In the genomic region with DNA sequence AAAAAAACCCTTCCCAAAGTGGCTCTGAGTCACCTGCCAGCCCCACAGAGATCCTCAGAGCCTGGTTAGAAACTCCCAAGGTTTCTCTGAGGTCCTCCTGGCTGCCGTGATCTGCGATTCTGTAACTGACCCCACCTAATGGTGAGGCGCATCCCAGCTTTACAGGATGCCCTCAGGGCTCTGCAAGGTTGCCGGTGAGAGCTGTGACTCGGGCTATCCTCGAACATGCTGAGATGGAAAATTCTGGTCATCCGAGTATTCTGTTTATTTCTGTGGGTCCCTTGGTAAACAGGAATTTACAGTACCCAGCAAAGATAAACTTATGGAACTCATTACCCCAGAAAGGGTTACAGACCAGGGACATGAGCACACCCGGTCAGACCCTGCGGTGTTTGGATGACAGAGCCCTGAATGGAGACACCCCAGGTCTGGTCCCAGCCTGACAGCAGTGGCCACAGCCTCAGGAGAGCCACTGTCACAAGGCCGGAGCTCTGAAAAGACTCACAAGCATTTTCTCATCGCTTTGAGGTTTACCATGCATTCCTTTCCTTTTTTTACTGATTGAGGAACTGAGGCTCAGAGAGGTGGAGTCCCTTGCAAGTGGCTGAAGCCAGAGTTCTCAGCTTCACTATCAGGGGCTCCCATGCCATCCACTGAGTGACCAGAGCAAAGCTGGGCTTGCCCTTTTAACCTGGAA, we compare ENCODE assay signal across 1 cellular context.
TF ChIP-seq lines count a peak whose summit lies in the region.

No MANE protein-coding gene starts in this region.

TF ChIP-seq in HepG2, 621 proteins besides CTCF, POLR2A, EP300 and RAD21:
- TF ChIP-seq TP53 (CRISPR knock-in tag; conservative IDR thresholded peaks at IDR 0.05), result no peak
